Comparison of ENCODE assay signal across 8 cellular contexts in the genomic region with DNA sequence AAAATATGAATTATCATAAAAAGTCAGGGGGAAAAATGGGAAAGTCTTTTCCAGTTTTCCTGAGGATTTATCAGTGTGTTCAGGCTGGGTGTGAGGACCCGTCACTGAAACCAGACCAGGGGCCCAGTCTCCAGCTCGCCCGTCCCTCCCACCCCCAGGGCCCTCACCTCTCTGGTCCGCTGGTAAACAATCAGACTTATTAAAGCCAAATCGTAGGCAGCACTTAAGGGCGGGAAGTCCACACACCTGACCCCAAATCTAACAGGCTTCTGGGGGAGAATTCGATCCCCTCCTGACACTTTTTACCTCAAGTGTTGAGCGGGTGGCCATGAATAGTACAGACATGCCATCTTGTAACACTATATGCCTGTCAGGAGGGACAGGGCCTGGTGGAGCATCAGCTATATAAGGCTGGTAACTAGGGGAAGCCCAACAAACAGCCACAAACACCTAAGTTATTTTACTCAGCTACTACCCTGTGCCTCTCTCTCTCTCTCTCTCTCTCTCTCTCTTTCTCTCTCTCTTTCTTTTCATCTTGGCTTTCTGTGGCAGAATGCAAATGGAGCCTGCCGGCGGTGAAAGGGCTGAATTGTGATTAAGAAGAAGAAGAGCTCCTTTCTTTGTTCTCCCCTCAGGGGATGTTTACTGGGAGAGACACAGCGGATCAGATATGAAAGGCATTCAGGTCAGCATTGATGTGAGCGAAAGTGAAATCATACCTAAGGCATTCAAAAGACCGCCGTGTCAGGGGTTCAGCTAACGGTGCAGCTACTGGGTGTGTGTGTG. TPM values are rescaled to one million over a fixed set of nuclear protein-coding genes. Genes with fewer than 3 reads are reported as not detected.
A peak's percentile ranks its signal among the peaks of the same experiment; 100 is the strongest.
DNase-seq lines count a peak whose midpoint lies in the region; ATAC-seq, FAIRE-seq and TF ChIP-seq lines count a peak whose summit lies in the region.

No MANE protein-coding gene starts in this region.

- peak overlapping the region; percentile 9; the same call in 1 of the 2 replicates for H3K4me3 ChIP-seq in IMR-90 (ENCODE audit: insufficient read depth, low read depth, low read length)
- H3K4me3 ChIP-seq in GM12878 = no peak overlapping the region

- 0 out of 3 replicates have a peak overlapping the region, but pooled peaks have one; percentile 33 for H2BK15ac ChIP-seq in IMR-90 (ENCODE audit: low read depth, low read length)

- in situ Hi-C loops in IMR-90 (cut with MboI; ENCODE audit: low sequenced_read_pairs) (loop anchor here (10.0 to 25.0 kb wide), 3 partner anchors 176 to 1802 kb away; a partner anchor contains a TSS), GM12878 (cut with MboI) (no loop called here)

- H2AFZ ChIP-seq in IMR-90 (replicated peaks; ENCODE audit: low read length, poor library complexity) (no peak overlapping the region), GM12878 (ENCODE audit: control insufficient read depth, low read depth, low read length) (no peak overlapping the region)

- peak overlapping the region; percentile 40 for H3K18ac ChIP-seq in IMR-90 (ENCODE audit: low read depth, low read length)

- peak overlapping the region; percentile 85 for H2AK5ac ChIP-seq in IMR-90 (ENCODE audit: low read depth, low read length)

- no peaks in the 10 kb centered on the region for H3K9me3 ChIP-seq in IMR-90 (ENCODE audit: control insufficient read depth, insufficient read depth, low read length)
- H3K9me3 ChIP-seq in GM12878 (replicated peaks; ENCODE audit: control insufficient read depth, insufficient read depth, low read length) = no peaks in the 10 kb centered on the region

- H3K4me2 ChIP-seq in IMR-90 (ENCODE audit: low read depth, low read length) = peak overlapping the region; percentile 84
- H3K4me2 ChIP-seq in GM12878 (ENCODE audit: control insufficient read depth, insufficient read depth) = peak overlapping the region; percentile 12; the same call in 1 of the 2 replicates

- H4K91ac ChIP-seq in IMR-90 (ENCODE audit: insufficient read depth, low read depth, low read length) = peak overlapping the region; percentile 41

- TF ChIP-seq EP300 in GM12878 (IDR thresholded peaks at IDR 0.05; ENCODE audit: borderline replicate concordance in 1 of 2, control insufficient read depth in 1 of 2, low read depth in 2 of 2, low read length in 2 of 2) = peak; percentile 16 to 25; a peak in 1 of 4 replicates

- H3K14ac ChIP-seq in IMR-90 (replicated peaks; ENCODE audit: low read depth, low read length) = peak overlapping the region; percentile 3

- H3K9ac ChIP-seq in IMR-90 (ENCODE audit: low read depth, low read length) (peak overlapping the region; percentile 64), GM12878 (ENCODE audit: control insufficient read depth, insufficient read depth, low read length) (no peak overlapping the region)

- no peak for FAIRE-seq in GM12878 (lab: Jason Lieb, UNC)

- H3K27ac ChIP-seq in IMR-90 (ENCODE audit: insufficient read depth, low read length) = peak overlapping the region; percentile 60; the same call in 1 of the 2 replicates
- H3K27ac ChIP-seq in GM12878 (ENCODE audit: control insufficient read depth, insufficient read depth) = no peak overlapping the region
- peak overlapping the region; percentile 99 for H3K27ac ChIP-seq in substantia nigra (ENCODE audit: low read depth, low read length, poor library complexity, severe bottlenecking)

- TF ChIP-seq CTCF in GM10266 (IDR thresholded peaks at IDR 0.05; ENCODE audit: control insufficient read depth, insufficient read depth, low read depth, missing control alignments) = no peak
- TF ChIP-seq CTCF in IMR-90 (conservative IDR thresholded peaks at IDR 0.05; ENCODE audit: low read depth, low read length) = no peak
- no peak for TF ChIP-seq CTCF in GM12878 (IDR thresholded peaks at IDR 0.05 in 2 of 3, conservative IDR thresholded peaks at IDR 0.05 in 1 of 3; ENCODE audit: control insufficient read depth in 2 of 3, extremely low read depth in 1 of 3, insufficient read depth in 1 of 3, low read depth in 3 of 3, low read length in 3 of 3)
- no peak for TF ChIP-seq CTCF in omental fat pad (IDR thresholded peaks at IDR 0.05)

- TF ChIP-seq RAD21 in IMR-90 (IDR thresholded peaks at IDR 0.05; ENCODE audit: low read length) (no peak), GM12878 (IDR thresholded peaks at IDR 0.05; ENCODE audit: insufficient read depth, low read depth, low read length) (no peak)

- H4K20me1 ChIP-seq in IMR-90 (ENCODE audit: insufficient read depth, low read length) = peaks cover 22% of the 10 kb centered on the region; the same call in 1 of the 2 replicates
- H4K20me1 ChIP-seq in GM12878 (ENCODE audit: control insufficient read depth, insufficient read depth) = 0 out of 2 replicates have a peak, but pooled peaks cover 4% of the 10 kb centered on the region

- no peaks in the 10 kb centered on the region for H3K79me2 ChIP-seq in GM12878 (ENCODE audit: control insufficient read depth, insufficient read depth, low read length)

- intact Hi-C loops in IMR-90 (cut with micrococcal nuclease) (loop anchor here (2.0 to 10.0 kb wide), 8 partner anchors 108 to 706 kb away; a partner anchor contains a TSS), GM12878 (cut with micrococcal nuclease; ENCODE audit: unreplicated experiment) (loop anchor here (10.0 kb wide), 1 partner anchor 346 kb away; no protein-coding TSS in a partner anchor)

- H2BK20ac ChIP-seq in IMR-90 (ENCODE audit: low read depth, low read length) = peak overlapping the region; percentile 30; the same call in 1 of the 2 replicates

- no CpG with 5 or more reads among the region's 15 CpGs for WGBS in IMR-90 (ENCODE audit: extremely low coverage in 2 of 2, insufficient read length in 1 of 2), 2 experiments
- WGBS in GM12878 (ENCODE audit: insufficient coverage, insufficient replicate concordance, low lambda C conversion rate, missing lambda C conversion rate) = 25% methylated on average over 15 of the region's 15 CpGs

- no peak for TF ChIP-seq POLR2A in IMR-90 (IDR thresholded peaks at IDR 0.05; ENCODE audit: low read depth, low read length)
- no peak for TF ChIP-seq POLR2A in GM12878 (IDR thresholded peaks at IDR 0.05; ENCODE audit: low read depth, low read length)

- H4K5ac ChIP-seq in IMR-90 (ENCODE audit: low read depth, low read length) = peak overlapping the region; percentile 16

- peak overlapping the region; percentile 50 for H3K4ac ChIP-seq in IMR-90 (ENCODE audit: low read depth, low read length)

- no TSS peak for BruUV-seq in IMR-90 (replicated peaks; lab: Mats Ljungman, UMichigan)
- BruUV-seq in GM12878 (replicated peaks; lab: Mats Ljungman, UMichigan) = no TSS peak

- H3K4me1 ChIP-seq in IMR-90 (ENCODE audit: control insufficient read depth, insufficient read depth, low read length) (peaks cover 32% of the 10 kb centered on the region), GM12878 (ENCODE audit: control insufficient read depth, insufficient read depth, low read length) (no peaks in the 10 kb centered on the region)

- DNase-seq in GM10266 (ENCODE audit: extremely low spot score) (peak; percentile 55), IMR-90 (peak; percentile 89), GM12878 (ENCODE audit: low read depth, low spot score) (peak; percentile 19), kidney tubule cell (ENCODE audit: low spot score) (peak; percentile 79), substantia nigra (lab: John Stamatoyannopoulos, UW) (peak in 4 of 49 donors; percentile 22 to 57 (median 45)), omental fat pad (ENCODE audit: low spot score) (no peak), GM03348 (ENCODE audit: low spot score) (no peak)

- H3K9me1 ChIP-seq in IMR-90 (ENCODE audit: insufficient read depth, low read length) = no peaks in the 10 kb centered on the region; the same call in 1 of the 2 replicates

- dilution Hi-C loops in IMR-90 (cut with HindIII; ENCODE audit: low sequenced_read_pairs, unreplicated experiment) = no loop called here

- H4K8ac ChIP-seq in IMR-90 (ENCODE audit: low read depth in 2 of 2, low read length in 2 of 2) = peak overlapping the region; percentile 5 to 52; a peak in 2 of 4 replicates

- H2AK9ac ChIP-seq in IMR-90 (replicated peaks; ENCODE audit: low read depth, low read length, poor library complexity) = peak overlapping the region; percentile 35

- CTCF ChIA-PET in IMR-90 (lab: Yijun Ruan, JAX) = interaction anchor here (0.6 kb wide), 1 partner anchor 30 kb away, joined by 3 read pairs; no protein-coding TSS in a partner anchor
- CTCF ChIA-PET in GM12878 (lab: Yijun Ruan, JAX) = interaction anchor here (1.0 to 1.8 kb wide), 2 partner anchors 61 to 348 kb away, joined by 3 to 5 read pairs; no protein-coding TSS in a partner anchor

- no peaks in the 10 kb centered on the region; the same call in 1 of the 2 replicates for H3K36me3 ChIP-seq in IMR-90 (ENCODE audit: control insufficient read depth, insufficient read depth, low read length)
- H3K36me3 ChIP-seq in GM12878 (ENCODE audit: control insufficient read depth in 2 of 2, insufficient read depth in 2 of 2, low read length in 1 of 2) = no peaks in the 10 kb centered on the region

- no peaks in the 10 kb centered on the region for H3K27me3 ChIP-seq in IMR-90 (ENCODE audit: control insufficient read depth, insufficient read depth, low read length)
- peaks cover 5 to 47% of the 10 kb centered on the region in 2 experiments for H3K27me3 ChIP-seq in GM12878 (replicated peaks in 1 of 2; ENCODE audit: control insufficient read depth in 2 of 2, insufficient read depth in 2 of 2, low read length in 1 of 2)

- H3K23ac ChIP-seq in IMR-90 (ENCODE audit: low read depth, low read length) = peak overlapping the region; percentile 44

- RAD21 ChIA-PET in GM12878 (lab: Charles Lee; ENCODE audit: unreplicated experiment) = interaction anchor here (1.5 kb wide), 1 partner anchor 178 kb away, joined by 4 read pairs; a partner anchor contains a TSS

- POLR2A ChIA-PET in IMR-90 (lab: Charles Lee; ENCODE audit: unreplicated experiment) (interaction anchor here (0.6 to 0.7 kb wide), 4 partner anchors 13 to 806 kb away, joined by 3 to 7 read pairs (median 4); no protein-coding TSS in a partner anchor), GM12878 (lab: Charles Lee) (no interaction called here)

- H2BK120ac ChIP-seq in IMR-90 (ENCODE audit: low read depth, low read length) = peak overlapping the region; percentile 23

- peaks cover 22 to 72% of the 10 kb centered on the region in 2 experiments for H3K79me1 ChIP-seq in IMR-90 (ENCODE audit: low read depth in 1 of 2, low read length in 2 of 2)

- H3K56ac ChIP-seq in IMR-90 (ENCODE audit: extremely low read depth, insufficient read depth, low read length) = peak overlapping the region; percentile 5

- SMC1A ChIA-PET in GM12878 (lab: Charles Lee; ENCODE audit: uncharacterized antibody, unreplicated experiment) = interaction anchor here (0.6 to 1.3 kb wide), 4 partner anchors 11 to 411 kb away, joined by 3 read pairs; no protein-coding TSS in a partner anchor

- ATAC-seq in GM21526 (IDR thresholded peaks at IDR 0.05; ENCODE audit: low FRiP score, unreplicated experiment) = peak; percentile 78
- peak; percentile 27 for ATAC-seq in IMR-90 (ENCODE audit: low read depth)
- peak; percentile 91 for ATAC-seq in GM12878
- ATAC-seq in omental fat pad (ENCODE audit: low FRiP score) = no peak

- peak overlapping the region; percentile 4 for H2BK5ac ChIP-seq in IMR-90 (ENCODE audit: low read depth, low read length, poor library complexity, severe bottlenecking)

RNA-seq across cellular contexts. Expression of a gene that starts 9.5 kb away (rescaled TPM):
- total RNA-seq in IMR-90 (2012; rRNA removed) (50.9 and 52.5 TPM in 2 replicates), GM12878 (2014; rRNA removed) (1.7 and 2.7 TPM in 2 replicates), GM12878 (2014; rRNA removed; fragmentation: Illumina TruSeq; extraction: Trizol) (1.4 and 1.8 TPM in 2 replicates), GM12878 (2021) (2.6 and 3.6 TPM in 2 replicates), omental fat pad (100 to 1,000 TPM; 168 to 344 (median 251) TPM)
- polyA plus RNA-seq in IMR-90 (2012; rRNA removed) (22.4 and 23.8 TPM in 2 replicates), GM12878 (2011; rRNA removed) (3.2 and 3.8 TPM in 2 replicates), GM12878 (2014; fragmentation: Illumina TruSeq; extraction: Trizol) (0.76 and 1.5 TPM in 2 replicates), GM12878 (2014; fragmentation: Nextera tagmentation; extraction: Ambion mirVana) (under 1 TPM; 0.40 to 0.51 TPM), GM12878 (2014; rRNA removed) (0.91 and 1.7 TPM in 2 replicates), GM12878 (2016; fragmentation: Nextera tagmentation; extraction: Ambion mirVana) (under 1 TPM; 0.14 to 0.37 TPM)
- polyA plus RNA-seq in IMR-90 (2012; cell fraction: cytosol; rRNA removed) = 9.9 and 12.5 TPM in 2 replicates
- polyA plus RNA-seq in IMR-90 (2012; cell fraction: nucleus; rRNA removed; ENCODE audit: low replicate concordance) = 12.0 and 32.4 TPM in 2 replicates
- total RNA-seq in GM12878 (2013; cell fraction: nucleolus; rRNA removed) = 9.5 and 10.2 TPM in 2 replicates
- polyA plus RNA-seq in GM12878 (2011; ENCODE audit: low read depth) = 2.5 TPM
- polyA plus RNA-seq in GM12878 (2011; cell fraction: cytosol; rRNA removed) = 1.5 and 2.5 TPM in 2 replicates
- polyA plus RNA-seq in GM12878 (2011; cell fraction: nucleus; rRNA removed) = 5.7 and 7.5 TPM in 2 replicates
- 1.5 and 3.5 TPM in 2 replicates for polyA plus RNA-seq in GM12878 (2012)
- 16.0 and 21.5 TPM in 2 replicates for polyA minus RNA-seq in GM12878 (2011; rRNA and poly(A)+ RNA removed)
- polyA minus RNA-seq in GM12878 (2011; cell fraction: cytosol; rRNA and poly(A)+ RNA removed) = 2.6 and 2.9 TPM in 2 replicates
- 18.6 and 39.0 TPM in 2 replicates for polyA minus RNA-seq in GM12878 (2011; cell fraction: nucleus; rRNA and poly(A)+ RNA removed)

Comparison
In these comparisons a context has a peak if more than half of its experiments do, and no peak if none do; other contexts are left out.
1. DNase-seq: peak in GM10266 (single experiment), IMR-90 (single experiment), GM12878 (single experiment) and kidney tubule cell (single experiment); none in omental fat pad (single experiment) and GM03348 (single experiment).